17 cellular contexts compared by ENCODE assay signal in genomic region chr1:200240655-200241054, GRCh38.
A peak's percentile ranks its signal among the peaks of the same experiment; 100 is the strongest.
DNase-seq lines count a peak whose midpoint lies in the region; ATAC-seq and TF ChIP-seq lines count a peak whose summit lies in the region.
"Had no signal": no experiment of that assay in that cellular context is flagged by ENCODE, and none has a peak within 500 bp of the region (broad histone marks: within the 10 kb centered on the region; RNA-seq: fewer than 3 reads in every experiment).

No MANE protein-coding gene starts in this region.

- intact Hi-C loops in left cardiac atrium (cut with DNase I) (no loop called here), left ventricle myocardium superior (cut with micrococcal nuclease) (no loop called here), uterus (cut with DNase I; ENCODE audit: low total_unique reads) (no loop called here)

- DNase-seq in left cardiac atrium (peak; percentile 30), left ventricle myocardium superior (no peak), UCSD-AML1 (lab: John Stamatoyannopoulos, UW; ENCODE audit: unreplicated experiment) (peak; percentile 69), glutamatergic neuron (peak; percentile 28), uterus (peak in 1 of 2 donors; percentile 23), NCI-H1417 (lab: John Stamatoyannopoulos, UW) (no peak), DMS79 treated with DMSO at 0.1 percent for 48 hours (lab: John Stamatoyannopoulos, UW) (no peak)
- DNase-seq: activated naive CD4-positive, alpha-beta T cell treated with anti-CD3 and anti-CD28 coated beads, Interleukin-2, amount 10 ng/mL, durations not matched to agents 7 days and 5 days; CD8-positive, alpha-beta memory T cell; NCI-H187 treated with DMSO at 0.1 percent for 48 hours; PC-3; sigmoid colon; stimulated activated CD4-positive, alpha-beta T cell treated with anti-CD3 and anti-CD28 coated beads, Interleukin-1b, Interleukin-23, amount 100 ng/mL, for 48 hours; stomach had no signal

- H3K27ac ChIP-seq in uterus, result peak overlapping the region; percentile 30 to 59
- H3K27ac ChIP-seq: epithelial cell of prostate, gastroesophageal sphincter, sigmoid colon, stomach had no signal

- H3K27me3 ChIP-seq in uterus, result no peaks in the 10 kb centered on the region
- H3K27me3 ChIP-seq: gastroesophageal sphincter, sigmoid colon had no signal

- TF ChIP-seq POLR2A in uterus (IDR thresholded peaks at IDR 0.05), result no peak

- no peaks in the 10 kb centered on the region for H3K36me3 Mint-ChIP-seq in glutamatergic neuron (ENCODE audit: unreplicated experiment)
- H3K36me3 Mint-ChIP-seq: activated naive CD4-positive, alpha-beta T cell treated with anti-CD3 and anti-CD28 coated beads, Interleukin-2, amount 10 ng/mL, durations not matched to agents 7 days and 5 days had no signal

- ATAC-seq in left cardiac atrium (no peak), left ventricle myocardium superior (no peak), HG03039 (IDR thresholded peaks at IDR 0.05; ENCODE audit: unreplicated experiment) (no peak)
- ATAC-seq: gastroesophageal sphincter, PC-3 had no signal

- H3K9me3 Mint-ChIP-seq in glutamatergic neuron (ENCODE audit: unreplicated experiment), result no peaks in the 10 kb centered on the region
- H3K9me3 Mint-ChIP-seq: activated naive CD4-positive, alpha-beta T cell treated with anti-CD3 and anti-CD28 coated beads, Interleukin-2, amount 10 ng/mL, durations not matched to agents 7 days and 5 days; CD8-positive, alpha-beta memory T cell had no signal

- peaks cover 3% of the 10 kb centered on the region for H3K27me3 Mint-ChIP-seq in glutamatergic neuron (ENCODE audit: unreplicated experiment)

- TF ChIP-seq CTCF in glutamatergic neuron (IDR thresholded peaks at IDR 0.05; ENCODE audit: partially characterized antibody, unreplicated experiment), result no peak
- no peak for TF ChIP-seq CTCF in uterus (IDR thresholded peaks at IDR 0.05)

- peak overlapping the region; percentile 21 for H3K4me3 Mint-ChIP-seq in glutamatergic neuron (ENCODE audit: unreplicated experiment)
- H3K4me3 Mint-ChIP-seq: activated naive CD4-positive, alpha-beta T cell treated with anti-CD3 and anti-CD28 coated beads, Interleukin-2, amount 10 ng/mL, durations not matched to agents 7 days and 5 days; CD8-positive, alpha-beta memory T cell had no signal

- H3K36me3 ChIP-seq in uterus, result no peaks in the 10 kb centered on the region
- H3K36me3 ChIP-seq: gastroesophageal sphincter, sigmoid colon, stomach had no signal

- peaks cover 48% of the 10 kb centered on the region for H3K4me1 Mint-ChIP-seq in glutamatergic neuron (ENCODE audit: low read depth, unreplicated experiment)

- H3K9me3 ChIP-seq in uterus, result no peaks in the 10 kb centered on the region
- H3K9me3 ChIP-seq: gastroesophageal sphincter, sigmoid colon, stomach had no signal

- H3K4me3 ChIP-seq in uterus, result no peak overlapping the region
- H3K4me3 ChIP-seq: gastroesophageal sphincter, sigmoid colon, stomach had no signal

- no peaks in the 10 kb centered on the region for H3K4me1 ChIP-seq in uterus

- peak overlapping the region; percentile 96 for H3K27ac Mint-ChIP-seq in glutamatergic neuron (ENCODE audit: unreplicated experiment)
- H3K27ac Mint-ChIP-seq: activated naive CD4-positive, alpha-beta T cell treated with anti-CD3 and anti-CD28 coated beads, Interleukin-2, amount 10 ng/mL, durations not matched to agents 7 days and 5 days had no signal

Comparison
In these comparisons a context has a peak if more than half of its experiments do, and no peak if none do; other contexts are left out.
1. DNase-seq: peak in left cardiac atrium (single experiment), UCSD-AML1 (single experiment) and glutamatergic neuron (single experiment); none in left ventricle myocardium superior (single experiment), NCI-H1417 (0 of 3) and DMS79 treated with DMSO at 0.1 percent for 48 hours (single experiment).